8 cellular contexts compared by ENCODE assay signal in the genomic region with DNA sequence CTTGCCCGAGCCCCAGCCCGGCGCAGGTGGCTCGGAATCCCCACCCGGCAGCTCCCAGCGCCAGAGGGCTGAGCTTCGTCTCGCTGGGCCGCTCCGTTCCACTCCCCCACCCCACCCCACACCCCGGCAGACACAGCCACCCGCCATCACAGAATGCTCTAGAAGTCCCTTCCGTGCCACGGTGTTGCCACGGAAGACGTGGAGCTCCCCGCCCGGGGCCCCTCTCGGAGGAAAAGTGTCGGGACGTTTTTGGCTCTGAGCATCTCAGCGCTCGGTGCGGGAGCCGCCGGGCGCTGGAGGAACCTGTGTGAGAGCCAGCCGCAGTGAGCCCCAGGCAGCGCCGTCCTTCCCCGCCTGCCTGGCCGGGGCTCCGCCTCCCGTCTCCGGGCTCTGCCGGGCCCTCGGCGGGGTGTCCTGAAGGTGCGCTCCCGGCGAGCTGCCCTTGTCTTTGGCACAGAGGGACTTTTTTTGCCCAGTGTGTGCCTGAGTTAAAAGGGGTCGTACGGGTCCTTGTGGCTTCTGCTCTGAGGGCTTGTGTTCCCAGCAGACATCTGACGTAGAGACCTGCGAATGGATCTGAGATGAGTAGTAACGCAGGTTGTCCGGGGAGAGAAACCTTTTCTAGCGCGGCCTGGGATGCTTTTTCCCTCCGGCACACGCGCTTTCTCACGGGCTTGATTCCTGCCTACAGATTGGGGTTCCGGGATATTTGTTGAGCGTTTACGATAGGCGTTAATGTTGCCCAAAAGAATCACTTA. TPM values are rescaled to one million over a fixed set of nuclear protein-coding genes. Genes with fewer than 3 reads are reported as not detected.
DNase-seq lines count a peak whose midpoint lies in the region; ATAC-seq and TF ChIP-seq lines count a peak whose summit lies in the region.

No MANE protein-coding gene starts in this region.

- peak overlapping the region; percentile 86 for H3K9ac ChIP-seq in endocrine pancreas (ENCODE audit: control insufficient read depth, insufficient read depth, low read length)

- DNase-seq in AG04450 (ENCODE audit: low read depth, low spot score), result no peak
- DNase-seq in NCI-H345 (lab: John Stamatoyannopoulos, UW), result peak; percentile 53
- DNase-seq in activated CD8-positive, alpha-beta memory T cell treated with anti-CD3 and anti-CD28 coated beads, Interleukin-2, amount 50 U/mL, for 24 hours (ENCODE audit: extremely low read depth), result peak; percentile 18
- DNase-seq in midbrain (lab: John Stamatoyannopoulos, UW), result peak; percentile 58
- DNase-seq in stimulated activated CD8-positive, alpha-beta memory T cell treated with anti-CD3 and anti-CD28 coated beads, Interleukin-2, amount 100 ng/mL, for 1 hour (ENCODE audit: low read depth in 2 of 2), result peak; percentile 23 to 47

- CTCF ChIA-PET in AG04450 (lab: Charles Lee), result interaction anchor here (0.9 kb wide), 1 partner anchor 59 kb away, joined by 3 read pairs; no protein-coding TSS in a partner anchor

- H3K9me3 ChIP-seq in AG04450 (ENCODE audit: control insufficient read depth, insufficient read depth, low read length), result no peaks in the 10 kb centered on the region
- no peaks in the 10 kb centered on the region for H3K9me3 ChIP-seq in endocrine pancreas (ENCODE audit: control insufficient read depth, low read length)

- peak; percentile 7 for ATAC-seq in GM19023 (IDR thresholded peaks at IDR 0.05; ENCODE audit: unreplicated experiment)
- ATAC-seq in GM21390 (IDR thresholded peaks at IDR 0.05; ENCODE audit: unreplicated experiment), result no peak

- H3K27ac ChIP-seq in AG04450 (ENCODE audit: low read depth, low read length), result no peak overlapping the region

- H3K4me3 ChIP-seq in AG04450 (ENCODE audit: low read depth, low read length) (peak overlapping the region; percentile 75), endocrine pancreas (ENCODE audit: control insufficient read depth, insufficient read depth, low read length) (peak overlapping the region; percentile 97)

- no peaks in the 10 kb centered on the region for H3K36me3 ChIP-seq in endocrine pancreas (ENCODE audit: control insufficient read depth, insufficient read depth, low read length)

- peaks cover 13% of the 10 kb centered on the region for H3K4me1 ChIP-seq in endocrine pancreas (ENCODE audit: control insufficient read depth, insufficient read depth, low read length)

- H3K27me3 ChIP-seq in AG04450 (ENCODE audit: control insufficient read depth, insufficient read depth, low read length) (no peaks in the 10 kb centered on the region), endocrine pancreas (ENCODE audit: control insufficient read depth, insufficient read depth, low read length) (no peaks in the 10 kb centered on the region)

- POLR2A ChIA-PET in AG04450 (lab: Yijun Ruan, JAX), result interaction anchor here (0.6 kb wide), 1 partner anchor 65 kb away, joined by 4 read pairs; no protein-coding TSS in a partner anchor

- TF ChIP-seq CTCF in AG04450 (IDR thresholded peaks at IDR 0.05; ENCODE audit: low read depth, low read length), result no peak

RNA-seq across cellular contexts. Expression of a gene that starts 1.8 kb away (rescaled TPM):
- 4.9 and 5.8 TPM in 2 replicates for polyA plus RNA-seq in AG04450 (2011; rRNA removed)
- polyA minus RNA-seq in AG04450 (2011; rRNA and poly(A)+ RNA removed), result 11.7 and 14.3 TPM in 2 replicates
